Comparison of ENCODE assay signal across 16 cellular contexts in the genomic region with DNA sequence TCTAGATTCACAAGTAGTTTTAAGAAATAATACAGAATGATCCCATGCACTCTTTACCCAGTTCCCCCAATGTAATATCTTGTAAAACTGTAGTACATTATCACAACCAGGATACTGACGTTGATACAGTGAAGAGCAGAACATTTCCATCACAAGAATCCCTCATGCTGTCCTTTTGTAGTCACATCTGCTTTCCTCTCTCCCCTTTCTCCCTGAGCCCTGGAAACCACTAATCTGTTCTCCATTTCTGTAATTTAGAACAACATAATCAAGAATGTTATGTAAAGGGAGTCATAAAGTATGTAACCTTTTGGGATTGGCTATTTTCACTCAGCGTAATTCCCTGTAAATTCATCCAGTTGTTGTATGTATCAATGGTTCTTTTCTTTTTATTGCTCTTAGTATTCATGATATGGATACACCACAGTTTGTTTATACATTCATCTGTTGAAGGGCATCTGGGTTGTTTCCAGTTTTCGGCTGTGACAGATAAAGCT.
DNase-seq lines count a peak whose midpoint lies in the region; ATAC-seq and TF ChIP-seq lines count a peak whose summit lies in the region.
"Had no signal": no experiment of that assay in that cellular context is flagged by ENCODE, and none has a peak within 500 bp of the region (broad histone marks: within the 10 kb centered on the region; RNA-seq: fewer than 3 reads in every experiment).

No MANE protein-coding gene starts in this region.

- no peak overlapping the region for H3K4me3 ChIP-seq in GM23338
- no peak overlapping the region for H3K4me3 ChIP-seq in HEK293 (ENCODE audit: low read depth, low read length)
- no peak overlapping the region for H3K4me3 ChIP-seq in mesenchymal stem cell (ENCODE audit: insufficient read depth in 1 of 2, low read depth in 1 of 2, low read length in 2 of 2)

- POLR2A ChIA-PET in HEK293 (lab: Yijun Ruan, JAX) (no interaction called here), WTC11 (lab: Charles Lee) (no interaction called here)
- POLR2A ChIA-PET in activated CD8-positive, alpha-beta T cell treated with anti-CD3 and anti-CD28 coated beads, Interleukin-2, amount 10 ng/mL, durations not matched to agents 7 days and 5 days (lab: Charles Lee) = no interaction called here

- H3K36me3 ChIP-seq in GM23338 (ENCODE audit: insufficient read depth) (peaks cover 12% of the 10 kb centered on the region; the same call in 1 of the 2 replicates), HEK293 (ENCODE audit: control insufficient read depth in 2 of 2, insufficient read depth in 1 of 2, low read length in 2 of 2) (peaks cover 26 to 71% of the 10 kb centered on the region in 2 experiments), mesenchymal stem cell (ENCODE audit: control insufficient read depth in 1 of 2, insufficient read depth in 2 of 2, low read depth in 1 of 2, low read length in 2 of 2) (peaks cover 10 to 88% of the 10 kb centered on the region in 2 experiments)

- H2BK15ac ChIP-seq in mesenchymal stem cell (ENCODE audit: low read depth, poor library complexity, severe bottlenecking) = no peak overlapping the region

- ATAC-seq in GM23338 = peak; percentile 58
- ATAC-seq in WTC11 = no peak
- ATAC-seq in activated CD8-positive, alpha-beta T cell treated with anti-CD3 and anti-CD28 coated beads, Interleukin-2, amount 10 ng/mL, durations not matched to agents 7 days and 5 days = no peak
- no peak for ATAC-seq in GM19395 (IDR thresholded peaks at IDR 0.05; ENCODE audit: unreplicated experiment)

- peaks cover 11% of the 10 kb centered on the region; the same call in 1 of the 2 replicates for H3K79me2 ChIP-seq in GM23338 (replicated peaks; ENCODE audit: insufficient read depth)

- H3K9me3 Mint-ChIP-seq in GM23338 = no peaks in the 10 kb centered on the region; the same call in 2 of the 3 replicates
- peaks cover 12% of the 10 kb centered on the region for H3K9me3 Mint-ChIP-seq in WTC11
- peaks cover 6% of the 10 kb centered on the region for H3K9me3 Mint-ChIP-seq in activated CD8-positive, alpha-beta T cell treated with anti-CD3 and anti-CD28 coated beads, Interleukin-2, amount 10 ng/mL, durations not matched to agents 7 days and 5 days (ENCODE audit: insufficient read depth)

- H3K23ac ChIP-seq in mesenchymal stem cell (ENCODE audit: low read length in 2 of 2) = no peak overlapping the region

- H3K79me1 ChIP-seq in mesenchymal stem cell (replicated peaks; ENCODE audit: low read length, poor library complexity, severe bottlenecking) = peaks cover 5% of the 10 kb centered on the region

- TF ChIP-seq CTCF in GM23338 (conservative IDR thresholded peaks at IDR 0.05; ENCODE audit: low read depth in 2 of 2) = no peak
- no peak for TF ChIP-seq CTCF in HEK293 (tag by site-specific recombination; IDR thresholded peaks at IDR 0.05)
- TF ChIP-seq CTCF in WTC11 (IDR thresholded peaks at IDR 0.05) = no peak

- H3K36me3 Mint-ChIP-seq in GM23338 (ENCODE audit: low read depth) (peaks cover 43% of the 10 kb centered on the region), WTC11 (peaks cover 48% of the 10 kb centered on the region)
- peaks cover 72% of the 10 kb centered on the region for H3K36me3 Mint-ChIP-seq in activated CD8-positive, alpha-beta T cell treated with anti-CD3 and anti-CD28 coated beads, Interleukin-2, amount 10 ng/mL, durations not matched to agents 7 days and 5 days (ENCODE audit: low read depth)

- no peaks in the 10 kb centered on the region; the same call in 1 of the 2 replicates for H4K20me1 ChIP-seq in GM23338 (replicated peaks; ENCODE audit: insufficient read depth)

- no peak overlapping the region for H2AK5ac ChIP-seq in mesenchymal stem cell (ENCODE audit: low read length, severe bottlenecking)

- no peak overlapping the region for H3K4ac ChIP-seq in mesenchymal stem cell (ENCODE audit: low read depth in 1 of 2, low read length in 2 of 2)

- H3K4me1 Mint-ChIP-seq in GM23338 (peaks cover 15% of the 10 kb centered on the region), WTC11 (peaks cover 18% of the 10 kb centered on the region)
- H3K4me1 Mint-ChIP-seq in activated CD8-positive, alpha-beta T cell treated with anti-CD3 and anti-CD28 coated beads, Interleukin-2, amount 10 ng/mL, durations not matched to agents 7 days and 5 days (ENCODE audit: low read depth) = no peaks in the 10 kb centered on the region

- H3K9me3 ChIP-seq in HEK293 (ENCODE audit: control insufficient read depth, insufficient read depth, low read depth, low read length) = no peaks in the 10 kb centered on the region
- H3K9me3 ChIP-seq in mesenchymal stem cell (ENCODE audit: control insufficient read depth, low read length) = peaks cover 26% of the 10 kb centered on the region

- no peak overlapping the region for H4K91ac ChIP-seq in mesenchymal stem cell (ENCODE audit: low read length)

- H3K18ac ChIP-seq in mesenchymal stem cell (ENCODE audit: low read depth in 1 of 2, low read length in 2 of 2) = no peak overlapping the region

- no peak overlapping the region for H2BK12ac ChIP-seq in mesenchymal stem cell (ENCODE audit: low read length in 2 of 2)

- H2BK5ac ChIP-seq in mesenchymal stem cell (ENCODE audit: low read depth, low read length, poor library complexity, severe bottlenecking) = no peak overlapping the region

- H3F3A ChIP-seq in GM23338 (replicated peaks; ENCODE audit: low read depth) = no peaks in the 10 kb centered on the region

- no peaks in the 10 kb centered on the region for H3K9me2 ChIP-seq in GM23338 (ENCODE audit: insufficient read depth)

- CTCF ChIA-PET in HEK293 (lab: Yijun Ruan, JAX) = no interaction called here
- CTCF ChIA-PET in WTC11 (lab: Charles Lee) = no interaction called here
- CTCF ChIA-PET in activated CD8-positive, alpha-beta T cell treated with anti-CD3 and anti-CD28 coated beads, Interleukin-2, amount 10 ng/mL, durations not matched to agents 7 days and 5 days (lab: Charles Lee) = interaction anchor here (1.3 kb wide), 1 partner anchor 89 kb away, joined by 4 read pairs; no protein-coding TSS in a partner anchor

- no peak overlapping the region for H2BK120ac ChIP-seq in mesenchymal stem cell (ENCODE audit: low read depth, low read length)

- WGBS in mesenchymal stem cell = 71% methylated on average over 2 of the region's 3 CpGs

- no peak overlapping the region for H3K14ac ChIP-seq in mesenchymal stem cell (ENCODE audit: low read length in 2 of 2)

- H3K27me3 ChIP-seq in GM23338 (ENCODE audit: insufficient read depth) (no peaks in the 10 kb centered on the region), mesenchymal stem cell (ENCODE audit: control insufficient read depth in 1 of 2, insufficient read depth in 1 of 2, low read length in 2 of 2) (no peaks in the 10 kb centered on the region)

- H2AFZ ChIP-seq in GM23338 (no peak overlapping the region), mesenchymal stem cell (ENCODE audit: low read depth, low read length) (no peak overlapping the region)

- H3K9ac ChIP-seq in mesenchymal stem cell (ENCODE audit: low read length) = no peak overlapping the region

- H3K4me1 ChIP-seq in GM23338 (ENCODE audit: insufficient read depth) = no peaks in the 10 kb centered on the region
- no peaks in the 10 kb centered on the region for H3K4me1 ChIP-seq in HEK293 (ENCODE audit: control insufficient read depth, insufficient read depth, low read length)
- no peaks in the 10 kb centered on the region for H3K4me1 ChIP-seq in mesenchymal stem cell (ENCODE audit: control insufficient read depth, insufficient read depth, low read depth, low read length)

- peak; percentile 11 for DNase-seq in GM23338 (ENCODE audit: low spot score)
- DNase-seq in WTC11 (ENCODE audit: low spot score) = no peak
- DNase-seq in mesenchymal stem cell = peak; percentile 34
- DNase-seq in activated CD8-positive, alpha-beta T cell treated with anti-CD3 and anti-CD28 coated beads, Interleukin-2, amount 10 ng/mL, durations not matched to agents 7 days and 5 days = no peak
- DNase-seq in NCI-H2081 (lab: John Stamatoyannopoulos, UW) = no peak
- DNase-seq: AML-193, DMS 273 treated with DMSO at 0.1 percent for 48 hours, DND-41, NCI-H1436 treated with DMSO at 0.1 percent for 48 hours, NCI-H2029 treated with DMSO at 0.1 percent for 48 hours, NCI-H510A, RPMI8226, T-helper 1 cell had no signal

- H3K4me2 ChIP-seq in GM23338 (no peak overlapping the region), mesenchymal stem cell (ENCODE audit: low read length, poor library complexity, severe bottlenecking) (no peak overlapping the region)

- H3K27me3 Mint-ChIP-seq in GM23338 (ENCODE audit: insufficient read depth, low read depth, poor library complexity) (no peaks in the 10 kb centered on the region), WTC11 (ENCODE audit: low read depth) (no peaks in the 10 kb centered on the region)
- no peaks in the 10 kb centered on the region for H3K27me3 Mint-ChIP-seq in activated CD8-positive, alpha-beta T cell treated with anti-CD3 and anti-CD28 coated beads, Interleukin-2, amount 10 ng/mL, durations not matched to agents 7 days and 5 days (ENCODE audit: low read depth)

- H3K4me3 Mint-ChIP-seq in GM23338 (no peak overlapping the region), WTC11 (no peak overlapping the region)
- H3K4me3 Mint-ChIP-seq in activated CD8-positive, alpha-beta T cell treated with anti-CD3 and anti-CD28 coated beads, Interleukin-2, amount 10 ng/mL, durations not matched to agents 7 days and 5 days = no peak overlapping the region
- H3K4me3 Mint-ChIP-seq: CD14-positive monocyte had no signal

- peak overlapping the region; percentile 57 for H3K27ac Mint-ChIP-seq in GM23338
- H3K27ac Mint-ChIP-seq in WTC11 = peak overlapping the region; percentile 69
- no peak overlapping the region for H3K27ac Mint-ChIP-seq in activated CD8-positive, alpha-beta T cell treated with anti-CD3 and anti-CD28 coated beads, Interleukin-2, amount 10 ng/mL, durations not matched to agents 7 days and 5 days

- no peak overlapping the region for H4K8ac ChIP-seq in mesenchymal stem cell (ENCODE audit: low read length)

- H3K27ac ChIP-seq in GM23338 (ENCODE audit: low read depth) = no peak overlapping the region
- H3K27ac ChIP-seq in HEK293 (ENCODE audit: extremely low read depth, low read depth, low read length) = no peak overlapping the region
- no peak overlapping the region for H3K27ac ChIP-seq in mesenchymal stem cell (ENCODE audit: low read length, poor library complexity, severe bottlenecking)

TF ChIP-seq in GM23338, 12 proteins besides CTCF, POLR2A, EP300 and RAD21 (continues in another document):
- TF ChIP-seq EZH2 (IDR thresholded peaks at IDR 0.05; ENCODE audit: low read depth, unreplicated experiment) (no peak), CREB1 (CRISPR knock-in tag; IDR thresholded peaks at IDR 0.05; ENCODE audit: low read depth) (no peak), STAT1 (IDR thresholded peaks at IDR 0.05; ENCODE audit: unreplicated experiment) (no peak)

TF ChIP-seq in HEK293, 187 proteins besides CTCF, POLR2A, EP300 and RAD21 (continues in another document):
- no peak for TF ChIP-seq ZNF426 (tag by site-specific recombination; IDR thresholded peaks at IDR 0.05)
- no peak for TF ChIP-seq ZNF830 (tag by site-specific recombination; IDR thresholded peaks at IDR 0.05; ENCODE audit: low read depth)
- peak; percentile 94 for TF ChIP-seq ZNF529 (tag by site-specific recombination; IDR thresholded peaks at IDR 0.05; ENCODE audit: insufficient replicate concordance)

TF ChIP-seq in WTC11, 78 proteins besides CTCF, POLR2A, EP300 and RAD21 (continues in another document):
- no peak for TF ChIP-seq ZNF416 (CRISPR knock-in tag; IDR thresholded peaks at IDR 0.05)

Comparison
In these comparisons a context has a peak if more than half of its experiments do, and no peak if none do; other contexts are left out.
1. DNase-seq: peak in GM23338 (single experiment) and mesenchymal stem cell (single experiment); none in WTC11 (single experiment), activated CD8-positive, alpha-beta T cell treated with anti-CD3 and anti-CD28 coated beads, Interleukin-2, amount 10 ng/mL, durations not matched to agents 7 days and 5 days (single experiment) and NCI-H2081 (0 of 2).